10 cellular contexts compared by ENCODE assay signal in the genomic region with DNA sequence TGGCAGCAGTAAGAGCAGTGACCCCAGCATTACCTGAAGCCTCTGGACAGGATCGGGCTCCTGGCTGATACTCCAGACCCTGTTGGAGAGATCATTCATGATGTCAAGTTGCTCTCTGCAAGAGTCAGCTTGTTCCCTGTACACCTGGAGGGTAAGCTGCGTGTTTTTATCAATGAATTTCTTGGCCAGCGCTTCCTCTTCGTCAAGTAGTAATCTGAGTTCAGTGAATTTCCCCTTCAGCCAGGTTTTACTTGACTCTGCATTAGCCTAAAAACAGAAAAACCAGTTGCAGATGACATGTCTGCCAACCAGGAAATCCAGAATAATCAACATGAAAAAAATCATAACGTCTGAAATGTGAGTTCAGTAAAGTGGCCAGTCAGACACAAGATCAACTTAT. TPM values are rescaled to one million over a fixed set of nuclear protein-coding genes. Genes with fewer than 3 reads are reported as not detected.
DNase-seq lines count a peak whose midpoint lies in the region; ATAC-seq and TF ChIP-seq lines count a peak whose summit lies in the region.
"Had no signal": no experiment of that assay in that cellular context is flagged by ENCODE, and none has a peak within 500 bp of the region (broad histone marks: within the 10 kb centered on the region; RNA-seq: fewer than 3 reads in every experiment).

No MANE protein-coding gene starts in this region.

- H3K4me1 Mint-ChIP-seq in activated CD4-positive, alpha-beta memory T cell treated with anti-CD3 and anti-CD28 coated beads, Interleukin-2, amount 10 ng/mL, durations not matched to agents 7 days and 5 days: peaks cover 77% of the 10 kb centered on the region
- H3K4me1 Mint-ChIP-seq in mesothelial cell of epicardium: peaks cover 18% of the 10 kb centered on the region

- TF ChIP-seq CTCF in KMS-11 (conservative IDR thresholded peaks at IDR 0.05; ENCODE audit: low read depth, low read length) (no peak), mesothelial cell of epicardium (IDR thresholded peaks at IDR 0.05; ENCODE audit: unreplicated experiment) (no peak)

- H3K4me1 ChIP-seq in KMS-11 (ENCODE audit: low read depth, poor library complexity, severe bottlenecking): peaks cover 96% of the 10 kb centered on the region
- H3K4me1 ChIP-seq: left ventricle myocardium inferior, psoas muscle had no signal

- no peaks in the 10 kb centered on the region for H3K36me3 ChIP-seq in KMS-11 (ENCODE audit: insufficient read depth)
- H3K36me3 ChIP-seq: left ventricle myocardium inferior had no signal

- peak overlapping the region; percentile 81; the same call in 1 of the 2 replicates for H3K27ac ChIP-seq in KMS-11
- H3K27ac ChIP-seq: left ventricle myocardium inferior, psoas muscle had no signal

- peak overlapping the region; percentile 73 for H3K4me2 ChIP-seq in KMS-11

- H2AFZ ChIP-seq in KMS-11 (ENCODE audit: low read depth): no peak overlapping the region

- H3K27me3 Mint-ChIP-seq in activated CD4-positive, alpha-beta memory T cell treated with anti-CD3 and anti-CD28 coated beads, Interleukin-2, amount 10 ng/mL, durations not matched to agents 7 days and 5 days: no peaks in the 10 kb centered on the region
- H3K27me3 Mint-ChIP-seq in mesothelial cell of epicardium (ENCODE audit: low read depth): no peaks in the 10 kb centered on the region

- no peaks in the 10 kb centered on the region for H3K9me3 Mint-ChIP-seq in activated CD4-positive, alpha-beta memory T cell treated with anti-CD3 and anti-CD28 coated beads, Interleukin-2, amount 10 ng/mL, durations not matched to agents 7 days and 5 days
- H3K9me3 Mint-ChIP-seq in mesothelial cell of epicardium: no peaks in the 10 kb centered on the region

- CTCF ChIA-PET in activated CD4-positive, alpha-beta memory T cell treated with anti-CD3 and anti-CD28 coated beads, Interleukin-2, amount 10 ng/mL, durations not matched to agents 7 days and 5 days (lab: Charles Lee): interaction anchor here (1.2 to 5.2 kb wide), 4 partner anchors 19 to 165 kb away, joined by 4 to 61 read pairs (median 9); a partner anchor contains a TSS

- POLR2A ChIA-PET in activated CD4-positive, alpha-beta memory T cell treated with anti-CD3 and anti-CD28 coated beads, Interleukin-2, amount 10 ng/mL, durations not matched to agents 7 days and 5 days (lab: Charles Lee): interaction anchor here (1.1 to 13.5 kb wide), 5 partner anchors 9 to 156 kb away, joined by 3 to 221 read pairs (median 18); a partner anchor contains a TSS

- H3K9ac ChIP-seq in KMS-11: no peak overlapping the region

- peak overlapping the region; percentile 52 for H3K4me3 Mint-ChIP-seq in activated CD4-positive, alpha-beta memory T cell treated with anti-CD3 and anti-CD28 coated beads, Interleukin-2, amount 10 ng/mL, durations not matched to agents 7 days and 5 days
- peak overlapping the region; percentile 5 for H3K4me3 Mint-ChIP-seq in mesothelial cell of epicardium

- no peak overlapping the region for H3K4me3 ChIP-seq in KMS-11 (IDR thresholded peaks at IDR 0.05; ENCODE audit: insufficient read depth, low read depth, low read length)
- H3K4me3 ChIP-seq: left ventricle myocardium inferior, MG63, psoas muscle had no signal

- H3K36me3 Mint-ChIP-seq in activated CD4-positive, alpha-beta memory T cell treated with anti-CD3 and anti-CD28 coated beads, Interleukin-2, amount 10 ng/mL, durations not matched to agents 7 days and 5 days (ENCODE audit: low read depth): peaks cover 70% of the 10 kb centered on the region
- peaks cover 8% of the 10 kb centered on the region for H3K36me3 Mint-ChIP-seq in mesothelial cell of epicardium

- no peak for ATAC-seq in GM21529 (IDR thresholded peaks at IDR 0.05; ENCODE audit: unreplicated experiment)
- ATAC-seq: psoas muscle had no signal

- no peaks in the 10 kb centered on the region for H3K27me3 ChIP-seq in KMS-11 (ENCODE audit: insufficient read depth, low read depth)
- H3K27me3 ChIP-seq: MG63 had no signal

- peak; percentile 50 for DNase-seq in DMS153 (lab: John Stamatoyannopoulos, UW)
- DNase-seq in activated CD4-positive, alpha-beta memory T cell treated with anti-CD3 and anti-CD28 coated beads, Interleukin-2, amount 10 ng/mL, durations not matched to agents 7 days and 5 days: no peak
- no peak for DNase-seq in mesothelial cell of epicardium (ENCODE audit: low spot score in 2 of 2, unreplicated experiment in 2 of 2)
- no peak for DNase-seq in SKM-1 treated with dmso at 0.1 percent for 144 hours (lab: John Stamatoyannopoulos, UW; ENCODE audit: unreplicated experiment)
- DNase-seq in mesenteric fat pad (ENCODE audit: low spot score): no peak
- DNase-seq: left ventricle myocardium inferior, MG63, psoas muscle had no signal

- no peaks in the 10 kb centered on the region for H4K20me1 ChIP-seq in KMS-11 (ENCODE audit: insufficient read depth)

- H3K27ac Mint-ChIP-seq in activated CD4-positive, alpha-beta memory T cell treated with anti-CD3 and anti-CD28 coated beads, Interleukin-2, amount 10 ng/mL, durations not matched to agents 7 days and 5 days: peak overlapping the region; percentile 89
- H3K27ac Mint-ChIP-seq in mesothelial cell of epicardium: peak overlapping the region; percentile 70

- H3K79me2 ChIP-seq in KMS-11 (ENCODE audit: insufficient read depth, low read depth): peaks cover 22% of the 10 kb centered on the region; the same call in 1 of the 2 replicates

RNA-seq across cellular contexts. Expression of a gene that starts 19.1 kb away (rescaled TPM):
- total RNA-seq in activated CD4-positive, alpha-beta memory T cell treated with anti-CD3 and anti-CD28 coated beads, Interleukin-2, amount 10 ng/mL, durations not matched to agents 7 days and 5 days: 100 to 1,000 TPM in 1 of 2 experiments, 10 to 100 TPM in 1; 99.4 to 101 TPM
- total RNA-seq in mesothelial cell of epicardium (10.1 to 12.2 TPM (median 11.5 TPM) in 3 replicates), mesenteric fat pad (13.8 TPM)

RNA-seq across cellular contexts. Expression of a gene that starts 43.4 kb away (rescaled TPM):
- 10 to 100 TPM; 46.1 to 47.3 TPM for total RNA-seq in activated CD4-positive, alpha-beta memory T cell treated with anti-CD3 and anti-CD28 coated beads, Interleukin-2, amount 10 ng/mL, durations not matched to agents 7 days and 5 days
- total RNA-seq in mesothelial cell of epicardium: 36.7 to 39.5 TPM (median 36.9 TPM) in 3 replicates
- 48.6 TPM for total RNA-seq in mesenteric fat pad
